8 cellular contexts compared by ENCODE assay signal in the genomic region with DNA sequence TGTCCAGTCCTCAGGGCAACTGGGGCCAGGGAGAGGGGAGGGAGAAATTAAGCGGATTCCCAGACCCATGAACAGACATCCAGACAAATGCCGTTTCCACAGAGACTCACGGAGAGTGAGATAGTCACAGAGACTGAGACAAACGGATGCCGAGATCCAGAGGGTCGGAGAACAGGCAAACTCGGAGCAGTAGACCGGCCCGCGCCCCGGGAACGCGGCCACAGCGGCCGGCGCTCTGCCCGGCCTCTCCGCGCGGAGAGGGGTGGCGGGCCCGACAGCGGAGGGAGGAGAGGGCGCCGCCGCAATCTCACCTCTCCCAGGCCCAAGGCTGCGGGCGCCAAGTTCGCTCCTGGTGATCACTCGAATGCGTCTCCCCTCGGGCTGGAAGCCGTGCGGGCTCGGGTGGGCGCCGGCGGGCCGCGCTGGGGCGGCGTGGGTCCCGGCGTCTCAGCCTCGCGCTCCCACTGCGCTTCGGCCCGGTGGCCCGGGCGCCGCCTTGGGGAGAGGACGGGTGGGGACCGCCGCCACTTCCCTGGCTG. TPM values are rescaled to one million over a fixed set of nuclear protein-coding genes. Genes with fewer than 3 reads are reported as not detected.
DNase-seq lines count a peak whose midpoint lies in the region; ATAC-seq and TF ChIP-seq lines count a peak whose summit lies in the region.

No MANE protein-coding gene starts in this region.

- peak overlapping the region; percentile 33 to 54 (median 44) for H3K27ac Mint-ChIP-seq in naive B cell

- TF ChIP-seq CTCF in BE2C (IDR thresholded peaks at IDR 0.05; ENCODE audit: low read depth, low read length), result no peak

- H3K4me1 ChIP-seq in BE2C, result no peaks in the 10 kb centered on the region
- no peaks in the 10 kb centered on the region for H3K4me1 ChIP-seq in endocrine pancreas (ENCODE audit: control insufficient read depth, insufficient read depth, low read length)

- H3K4me3 ChIP-seq in BE2C (ENCODE audit: low read depth, low read length) (peak overlapping the region; percentile 51), endocrine pancreas (ENCODE audit: control insufficient read depth, insufficient read depth, low read length) (no peak overlapping the region)

- H3K9me3 ChIP-seq in BE2C (no peaks in the 10 kb centered on the region), endocrine pancreas (ENCODE audit: control insufficient read depth, low read length) (no peaks in the 10 kb centered on the region)

- ATAC-seq in GM18511 (IDR thresholded peaks at IDR 0.05; ENCODE audit: unreplicated experiment) (peak; percentile 27), HG02970 (IDR thresholded peaks at IDR 0.05; ENCODE audit: low FRiP score, unreplicated experiment) (peak; percentile 19), naive B cell (ENCODE audit: low read depth in 2 of 2) (peak; percentile 20 to 24)

- H3K4me3 Mint-ChIP-seq in naive B cell, result peak overlapping the region; percentile 87 to 95 (median 90)

- DNase-seq in BE2C, result no peak
- DNase-seq in RKO (ENCODE audit: low spot score), result peak; percentile 37
- no peak for DNase-seq in naive B cell
- DNase-seq in activated gamma-delta T cell (lab: John Stamatoyannopoulos, UW), result no peak
- no peak for DNase-seq in activated effector memory CD4-positive, alpha-beta T cell treated with anti-CD3 and anti-CD28 coated beads, Interleukin-2, amount 50 U/mL, for 16 hours

- H3K36me3 ChIP-seq in BE2C, result no peaks in the 10 kb centered on the region
- no peaks in the 10 kb centered on the region for H3K36me3 ChIP-seq in endocrine pancreas (ENCODE audit: control insufficient read depth, insufficient read depth, low read length)

- H3K9ac ChIP-seq in endocrine pancreas (ENCODE audit: control insufficient read depth, insufficient read depth, low read length), result peak overlapping the region; percentile 36

- peaks cover 25 to 37% (median 37%) of the 10 kb centered on the region in 3 donors for H3K27me3 Mint-ChIP-seq in naive B cell

- H3K36me3 Mint-ChIP-seq in naive B cell, result no peaks in the 10 kb centered on the region

- peaks cover 89% of the 10 kb centered on the region for H3K27me3 ChIP-seq in BE2C
- H3K27me3 ChIP-seq in endocrine pancreas (ENCODE audit: control insufficient read depth, insufficient read depth, low read length), result peaks cover 32% of the 10 kb centered on the region

- H3K9me3 Mint-ChIP-seq in naive B cell, result peaks cover 0 to 3% (median 0%) of the 10 kb centered on the region in 7 donors

- peaks cover 31 to 49% (median 35%) of the 10 kb centered on the region in 3 donors for H3K4me1 Mint-ChIP-seq in naive B cell

RNA-seq across cellular contexts. Expression of gene FOXD2, which starts 0.8 kb away (rescaled TPM):
- not detected for polyA plus RNA-seq in BE2C (2012; ENCODE audit: insufficient read depth, insufficient read length, low read depth)
- under 1 TPM in 5 of 6 donors, not detected in 1; 0.05 to 0.37 (median 0.07) TPM for polyA plus RNA-seq in naive B cell (ENCODE audit: low read depth in 6 of 6)

RNA-seq across cellular contexts. Expression of gene FOXE3, which starts 21.0 kb away (rescaled TPM):
- polyA plus RNA-seq in BE2C (2012; ENCODE audit: insufficient read depth, insufficient read length, low read depth), result not detected
- not detected for polyA plus RNA-seq in naive B cell (ENCODE audit: low read depth in 6 of 6)
